8 cellular contexts compared by ENCODE assay signal in genomic region chr17:18362509-18363020, GRCh38. TPM values are rescaled to one million over a fixed set of nuclear protein-coding genes. Genes with fewer than 3 reads are reported as not detected.
A peak's percentile ranks its signal among the peaks of the same experiment; 100 is the strongest.
DNase-seq lines count a peak whose midpoint lies in the region; ATAC-seq, FAIRE-seq and TF ChIP-seq lines count a peak whose summit lies in the region.

No MANE protein-coding gene starts in this region.

- FAIRE-seq in keratinocyte (lab: Jason Lieb, UNC): no peak

- no peaks in the 10 kb centered on the region for H3K9me2 ChIP-seq in OCI-LY7 (ENCODE audit: insufficient read depth, low read length)

- CTCF ChIA-PET in OCI-LY7 (lab: Charles Lee; ENCODE audit: unreplicated experiment): no interaction called here

- peaks cover 39% of the 10 kb centered on the region for H3K79me2 ChIP-seq in OCI-LY7 (ENCODE audit: insufficient read depth, low read depth, low read length)
- H3K79me2 ChIP-seq in keratinocyte (ENCODE audit: control insufficient read depth, insufficient read depth, low read length): peaks cover 4% of the 10 kb centered on the region

- BruUV-seq in OCI-LY7 (replicated peaks; lab: Mats Ljungman, UMichigan): no TSS peak

- dilution Hi-C loops in keratinocyte (cut with MboI; ENCODE audit: extremely low pct_ligation_motif_present, low sequenced_read_pairs): no loop called here

- peaks cover 17% of the 10 kb centered on the region for H3K4me1 ChIP-seq in OCI-LY7 (ENCODE audit: insufficient read depth, low read length, poor library complexity, severe bottlenecking)
- peaks cover 7% of the 10 kb centered on the region for H3K4me1 ChIP-seq in keratinocyte (ENCODE audit: control insufficient read depth, extremely low read depth, insufficient read depth, low read length)

- TF ChIP-seq CTCF in OCI-LY7 (conservative IDR thresholded peaks at IDR 0.05; ENCODE audit: low read length) (peak; percentile 42), keratinocyte (optimal IDR thresholded peaks at IDR 0.05 in 1 of 3, IDR thresholded peaks at IDR 0.05 in 1 of 3, conservative IDR thresholded peaks at IDR 0.05 in 1 of 3; ENCODE audit: extremely low read depth in 1 of 3, insufficient read depth in 2 of 3, low read length in 3 of 3) (no peak)

- peak overlapping the region; percentile 78 for H3K9ac ChIP-seq in keratinocyte (ENCODE audit: control insufficient read depth, extremely low read depth, insufficient read depth, low read length)

- H3K4me3 ChIP-seq in OCI-LY7 (ENCODE audit: low read depth, low read length, poor library complexity, severe bottlenecking) (peak overlapping the region; percentile 85), keratinocyte (ENCODE audit: control insufficient read depth in 2 of 3, extremely low read depth in 1 of 3, insufficient read depth in 2 of 3, low read depth in 1 of 3, low read length in 3 of 3) (peak overlapping the region; percentile 82 to 96 (median 86)), skin epidermis (peak overlapping the region; percentile 68 to 93 (median 87))

- intact Hi-C loops in OCI-LY7 (cut with micrococcal nuclease; ENCODE audit: unreplicated experiment): loop anchor here (5.0 kb wide), 1 partner anchor 105 kb away; the partner anchor contains the start of gene FLII

- H4K20me1 ChIP-seq in OCI-LY7 (ENCODE audit: insufficient read depth, low read length) (no peaks in the 10 kb centered on the region), keratinocyte (ENCODE audit: control insufficient read depth, extremely low read depth, insufficient read depth, low read length) (no peaks in the 10 kb centered on the region)

- H3K27me3 ChIP-seq in keratinocyte (ENCODE audit: control insufficient read depth, extremely low read depth, insufficient read depth, low read length): no peaks in the 10 kb centered on the region

- peak overlapping the region; percentile 73 for H3K4me2 ChIP-seq in OCI-LY7 (ENCODE audit: low read length)
- H3K4me2 ChIP-seq in keratinocyte (ENCODE audit: control insufficient read depth, extremely low read depth, insufficient read depth, low read depth, low read length): peak overlapping the region; percentile 75

- peak; percentile 18 for DNase-seq in stimulated activated CD4-positive, alpha-beta T cell treated with anti-CD3 and anti-CD28 coated beads, Interleukin-1b, Interleukin-23, amount 100 ng/mL, for 48 hours
- no peak for DNase-seq in stimulated activated CD4-positive, alpha-beta T cell treated with anti-CD3 and anti-CD28 coated beads, Interleukin-12 subunit alpha, Interleukin-12 subunit beta, amount 100 ng/mL, for 4 hours
- DNase-seq in OCI-LY7 (ENCODE audit: low spot score) (peak; percentile 54), cerebellar cortex (ENCODE audit: low spot score) (peak; percentile 49), keratinocyte (ENCODE audit: low read depth, low spot score) (no peak), SKM-1 (lab: John Stamatoyannopoulos, UW; ENCODE audit: unreplicated experiment) (no peak)

- no peaks in the 10 kb centered on the region for H3K9me3 ChIP-seq in OCI-LY7 (ENCODE audit: low read length)
- no peaks in the 10 kb centered on the region for H3K9me3 ChIP-seq in keratinocyte (ENCODE audit: control insufficient read depth, low read depth, low read length)

- H3K36me3 ChIP-seq in OCI-LY7 (ENCODE audit: insufficient read depth, low read length) (peaks cover 35% of the 10 kb centered on the region), keratinocyte (ENCODE audit: control insufficient read depth in 2 of 2, extremely low read depth in 1 of 2, insufficient read depth in 2 of 2, low read length in 2 of 2) (no peaks in the 10 kb centered on the region)

- POLR2A ChIA-PET in OCI-LY7 (lab: Charles Lee): interaction anchor here (1.0 to 1.3 kb wide), 2 partner anchors 16 to 47 kb away, joined by 4 read pairs; no protein-coding TSS in a partner anchor

- ATAC-seq in HG03439 (IDR thresholded peaks at IDR 0.05; ENCODE audit: unreplicated experiment): no peak

- H3K27ac ChIP-seq in OCI-LY7 (ENCODE audit: low read depth, low read length, poor library complexity, severe bottlenecking) (peak overlapping the region; percentile 46), keratinocyte (ENCODE audit: control insufficient read depth, insufficient read depth, low read length) (peak overlapping the region; percentile 60), skin epidermis (peak overlapping the region in 18 of 21 experiments; percentile 57 to 83 (median 76))

- H3K9me1 ChIP-seq in keratinocyte (ENCODE audit: control insufficient read depth, extremely low read depth, insufficient read depth, low read length): no peaks in the 10 kb centered on the region

- H2AFZ ChIP-seq in OCI-LY7 (ENCODE audit: low read length): peak overlapping the region; percentile 34; the same call in 1 of the 2 replicates
- peak overlapping the region; percentile 83 for H2AFZ ChIP-seq in keratinocyte (ENCODE audit: control insufficient read depth, low read length)

RNA-seq across cellular contexts. Expression of gene SHMT1, which starts 0.8 kb away (rescaled TPM):
- total RNA-seq in OCI-LY7 (2014; rRNA removed; shearing (Covaris generic)): 62.7 and 66.5 TPM in 2 replicates
- 92.1 and 101 TPM in 2 replicates for total RNA-seq in OCI-LY7 (2022)
- 11.7 to 15.7 TPM (median 14.6 TPM) in 3 replicates for polyA plus RNA-seq in keratinocyte
- polyA plus RNA-seq in keratinocyte (2011; ENCODE audit: low read depth): 2.2 TPM
- 8.4 and 10.4 TPM in 2 replicates for polyA plus RNA-seq in keratinocyte (2011; cell fraction: cytosol; rRNA removed)
- 11.0 and 14.0 TPM in 2 replicates for polyA plus RNA-seq in keratinocyte (2011; cell fraction: nucleus; rRNA removed)
- 2.6 and 13.7 TPM in 2 replicates for polyA plus RNA-seq in keratinocyte (2012; ENCODE audit: low replicate concordance)
- polyA minus RNA-seq in keratinocyte: 10.2 to 18.0 TPM (median 14.4 TPM) in 3 replicates
- 13.2 TPM for polyA minus RNA-seq in keratinocyte (2011; cell fraction: cytosol; rRNA and poly(A)+ RNA removed)
- 6.6 and 7.6 TPM in 2 replicates for polyA minus RNA-seq in keratinocyte (2011; cell fraction: nucleus; rRNA and poly(A)+ RNA removed)

RNA-seq across cellular contexts. Expression of gene EVPLL, which starts 15.0 kb away (rescaled TPM):
- total RNA-seq in OCI-LY7 (2014; rRNA removed; shearing (Covaris generic)): not detected in 2 replicates
- total RNA-seq in OCI-LY7 (2022): 1.2 TPM in 1 of 2 replicates, not detected in the other
- polyA plus RNA-seq in keratinocyte: 0.31 to 1.7 TPM in 2 of 3 replicates, not detected in the other
- polyA plus RNA-seq in keratinocyte (2011; ENCODE audit: low read depth): 0.90 TPM
- 0.06 TPM in 1 of 2 replicates, not detected in the other for polyA plus RNA-seq in keratinocyte (2011; cell fraction: cytosol; rRNA removed)
- 0.27 and 1.00 TPM in 2 replicates for polyA plus RNA-seq in keratinocyte (2011; cell fraction: nucleus; rRNA removed)
- polyA plus RNA-seq in keratinocyte (2012; ENCODE audit: low replicate concordance): 1.4 TPM in 1 of 2 replicates, not detected in the other
- not detected in 3 replicates for polyA minus RNA-seq in keratinocyte
- not detected for polyA minus RNA-seq in keratinocyte (2011; cell fraction: cytosol; rRNA and poly(A)+ RNA removed)
- polyA minus RNA-seq in keratinocyte (2011; cell fraction: nucleus; rRNA and poly(A)+ RNA removed): not detected in 2 replicates

RNA-seq across cellular contexts. Expression of gene SMCR8, which starts 47.5 kb away (rescaled TPM):
- total RNA-seq in OCI-LY7 (2014; rRNA removed; shearing (Covaris generic)): 11.1 and 11.8 TPM in 2 replicates
- total RNA-seq in OCI-LY7 (2022): 16.1 and 16.3 TPM in 2 replicates
- 6.2 to 12.4 TPM (median 7.8 TPM) in 3 replicates for polyA plus RNA-seq in keratinocyte
- 4.8 TPM for polyA plus RNA-seq in keratinocyte (2011; ENCODE audit: low read depth)
- polyA plus RNA-seq in keratinocyte (2011; cell fraction: cytosol; rRNA removed): 7.6 and 8.8 TPM in 2 replicates
- 19.4 and 21.3 TPM in 2 replicates for polyA plus RNA-seq in keratinocyte (2011; cell fraction: nucleus; rRNA removed)
- polyA plus RNA-seq in keratinocyte (2012; ENCODE audit: low replicate concordance): 9.9 and 11.1 TPM in 2 replicates
- polyA minus RNA-seq in keratinocyte: 12.2 to 31.8 TPM (median 14.6 TPM) in 3 replicates
- 11.3 TPM for polyA minus RNA-seq in keratinocyte (2011; cell fraction: cytosol; rRNA and poly(A)+ RNA removed)
- 20.0 and 28.8 TPM in 2 replicates for polyA minus RNA-seq in keratinocyte (2011; cell fraction: nucleus; rRNA and poly(A)+ RNA removed)

RNA-seq across cellular contexts. Expression of gene TOP3A, which starts 47.8 kb away (rescaled TPM):
- 48.3 and 48.5 TPM in 2 replicates for total RNA-seq in OCI-LY7 (2014; rRNA removed; shearing (Covaris generic))
- 63.0 and 64.4 TPM in 2 replicates for total RNA-seq in OCI-LY7 (2022)
- 6.9 to 11.7 TPM (median 11.6 TPM) in 3 replicates for polyA plus RNA-seq in keratinocyte
- 15.5 TPM for polyA plus RNA-seq in keratinocyte (2011; ENCODE audit: low read depth)
- 4.9 and 6.0 TPM in 2 replicates for polyA plus RNA-seq in keratinocyte (2011; cell fraction: cytosol; rRNA removed)
- polyA plus RNA-seq in keratinocyte (2011; cell fraction: nucleus; rRNA removed): 20.8 and 20.9 TPM in 2 replicates
- 9.5 and 12.2 TPM in 2 replicates for polyA plus RNA-seq in keratinocyte (2012; ENCODE audit: low replicate concordance)
- 14.9 to 35.5 TPM (median 27.4 TPM) in 3 replicates for polyA minus RNA-seq in keratinocyte
- polyA minus RNA-seq in keratinocyte (2011; cell fraction: cytosol; rRNA and poly(A)+ RNA removed): 7.5 TPM
- 18.9 and 34.7 TPM in 2 replicates for polyA minus RNA-seq in keratinocyte (2011; cell fraction: nucleus; rRNA and poly(A)+ RNA removed)

Comparison
In these comparisons a context has a peak if more than half of its experiments do, and no peak if none do; other contexts are left out.
1. DNase-seq: peak in stimulated activated CD4-positive, alpha-beta T cell treated with anti-CD3 and anti-CD28 coated beads, Interleukin-1b, Interleukin-23, amount 100 ng/mL, for 48 hours (single experiment), OCI-LY7 (single experiment) and cerebellar cortex (single experiment); none in stimulated activated CD4-positive, alpha-beta T cell treated with anti-CD3 and anti-CD28 coated beads, Interleukin-12 subunit alpha, Interleukin-12 subunit beta, amount 100 ng/mL, for 4 hours (single experiment), keratinocyte (single experiment) and SKM-1 (single experiment).
2. Peak in every context shown above with its lines, with median percentiles within 50 percentile points of each other: H3K27ac ChIP-seq and H3K4me3 ChIP-seq.